In the genomic region with DNA sequence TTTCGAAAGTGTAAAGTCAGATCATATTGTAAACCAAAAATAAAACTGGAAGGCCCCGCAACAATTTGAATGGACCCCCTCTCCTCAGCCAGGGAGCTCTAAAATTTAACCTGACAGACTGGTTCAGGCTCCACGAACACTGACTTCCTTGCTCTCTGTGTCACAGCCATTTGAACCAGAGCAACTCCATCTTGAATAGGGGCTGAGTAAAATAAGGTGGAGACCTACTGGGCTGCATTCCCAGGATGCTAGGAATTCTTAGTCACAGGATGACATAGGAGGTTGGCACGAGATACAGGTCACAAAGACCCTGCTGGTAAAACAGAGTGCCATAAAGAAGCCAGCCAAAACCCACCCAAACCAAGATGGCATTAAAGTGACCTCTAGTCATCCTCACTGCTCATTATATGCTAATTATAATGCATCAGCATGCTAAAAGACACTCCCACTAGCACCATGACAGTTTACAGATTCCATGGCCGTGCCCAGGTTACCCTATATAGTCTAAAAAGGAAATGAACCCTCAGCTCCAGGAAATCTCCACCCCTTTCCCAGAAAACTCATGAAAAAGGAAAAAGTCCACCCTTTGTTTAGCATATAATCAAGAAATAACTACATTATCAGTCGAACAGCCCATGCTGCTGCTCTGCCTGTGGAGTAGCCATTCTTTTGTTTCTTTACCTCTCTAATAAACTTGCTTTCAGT, we compare ENCODE assay signal across 1 cellular context.
TF ChIP-seq lines count a peak whose summit lies in the region.

No MANE protein-coding gene starts in this region.

TF ChIP-seq in GM23338, 12 proteins besides CTCF, POLR2A, EP300 and RAD21 (continued from another document):
- TF ChIP-seq, protein P1, sequence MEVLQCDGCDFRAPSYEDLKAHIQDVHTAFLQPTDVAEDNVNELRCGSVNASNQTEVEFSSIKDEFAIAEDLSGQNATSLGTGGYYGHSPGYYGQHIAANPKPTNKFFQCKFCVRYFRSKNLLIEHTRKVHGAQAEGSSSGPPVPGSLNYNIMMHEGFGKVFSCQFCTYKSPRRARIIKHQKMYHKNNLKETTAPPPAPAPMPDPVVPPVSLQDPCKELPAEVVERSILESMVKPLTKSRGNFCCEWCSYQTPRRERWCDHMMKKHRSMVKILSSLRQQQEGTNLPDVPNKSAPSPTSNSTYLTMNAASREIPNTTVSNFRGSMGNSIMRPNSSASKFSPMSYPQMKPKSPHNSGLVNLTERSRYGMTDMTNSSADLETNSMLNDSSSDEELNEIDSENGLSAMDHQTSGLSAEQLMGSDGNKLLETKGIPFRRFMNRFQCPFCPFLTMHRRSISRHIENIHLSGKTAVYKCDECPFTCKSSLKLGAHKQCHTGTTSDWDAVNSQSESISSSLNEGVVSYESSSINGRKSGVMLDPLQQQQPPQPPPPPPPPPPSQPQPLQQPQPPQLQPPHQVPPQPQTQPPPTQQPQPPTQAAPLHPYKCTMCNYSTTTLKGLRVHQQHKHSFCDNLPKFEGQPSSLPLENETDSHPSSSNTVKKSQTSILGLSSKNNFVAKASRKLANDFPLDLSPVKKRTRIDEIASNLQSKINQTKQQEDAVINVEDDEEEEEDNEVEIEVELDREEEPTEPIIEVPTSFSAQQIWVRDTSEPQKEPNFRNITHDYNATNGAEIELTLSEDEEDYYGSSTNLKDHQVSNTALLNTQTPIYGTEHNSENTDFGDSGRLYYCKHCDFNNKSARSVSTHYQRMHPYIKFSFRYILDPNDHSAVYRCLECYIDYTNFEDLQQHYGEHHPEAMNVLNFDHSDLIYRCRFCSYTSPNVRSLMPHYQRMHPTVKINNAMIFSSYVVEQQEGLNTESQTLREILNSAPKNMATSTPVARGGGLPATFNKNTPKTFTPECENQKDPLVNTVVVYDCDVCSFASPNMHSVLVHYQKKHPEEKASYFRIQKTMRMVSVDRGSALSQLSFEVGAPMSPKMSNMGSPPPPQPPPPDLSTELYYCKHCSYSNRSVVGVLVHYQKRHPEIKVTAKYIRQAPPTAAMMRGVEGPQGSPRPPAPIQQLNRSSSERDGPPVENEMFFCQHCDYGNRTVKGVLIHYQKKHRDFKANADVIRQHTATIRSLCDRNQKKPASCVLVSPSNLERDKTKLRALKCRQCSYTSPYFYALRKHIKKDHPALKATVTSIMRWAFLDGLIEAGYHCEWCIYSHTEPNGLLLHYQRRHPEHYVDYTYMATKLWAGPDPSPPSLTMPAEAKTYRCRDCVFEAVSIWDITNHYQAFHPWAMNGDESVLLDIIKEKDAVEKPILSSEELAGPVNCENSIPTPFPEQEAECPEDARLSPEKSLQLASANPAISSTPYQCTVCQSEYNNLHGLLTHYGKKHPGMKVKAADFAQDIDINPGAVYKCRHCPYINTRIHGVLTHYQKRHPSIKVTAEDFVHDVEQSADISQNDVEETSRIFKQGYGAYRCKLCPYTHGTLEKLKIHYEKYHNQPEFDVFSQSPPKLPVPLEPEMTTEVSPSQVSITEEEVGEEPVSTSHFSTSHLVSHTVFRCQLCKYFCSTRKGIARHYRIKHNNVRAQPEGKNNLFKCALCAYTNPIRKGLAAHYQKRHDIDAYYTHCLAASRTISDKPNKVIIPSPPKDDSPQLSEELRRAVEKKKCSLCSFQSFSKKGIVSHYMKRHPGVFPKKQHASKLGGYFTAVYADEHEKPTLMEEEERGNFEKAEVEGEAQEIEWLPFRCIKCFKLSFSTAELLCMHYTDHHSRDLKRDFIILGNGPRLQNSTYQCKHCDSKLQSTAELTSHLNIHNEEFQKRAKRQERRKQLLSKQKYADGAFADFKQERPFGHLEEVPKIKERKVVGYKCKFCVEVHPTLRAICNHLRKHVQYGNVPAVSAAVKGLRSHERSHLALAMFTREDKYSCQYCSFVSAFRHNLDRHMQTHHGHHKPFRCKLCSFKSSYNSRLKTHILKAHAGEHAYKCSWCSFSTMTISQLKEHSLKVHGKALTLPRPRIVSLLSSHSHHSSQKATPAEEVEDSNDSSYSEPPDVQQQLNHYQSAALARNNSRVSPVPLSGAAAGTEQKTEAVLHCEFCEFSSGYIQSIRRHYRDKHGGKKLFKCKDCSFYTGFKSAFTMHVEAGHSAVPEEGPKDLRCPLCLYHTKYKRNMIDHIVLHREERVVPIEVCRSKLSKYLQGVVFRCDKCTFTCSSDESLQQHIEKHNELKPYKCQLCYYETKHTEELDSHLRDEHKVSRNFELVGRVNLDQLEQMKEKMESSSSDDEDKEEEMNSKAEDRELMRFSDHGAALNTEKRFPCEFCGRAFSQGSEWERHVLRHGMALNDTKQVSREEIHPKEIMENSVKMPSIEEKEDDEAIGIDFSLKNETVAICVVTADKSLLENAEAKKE (CRISPR knock-in tag; IDR thresholded peaks at IDR 0.05), result no peak
- TF ChIP-seq, protein P2, sequence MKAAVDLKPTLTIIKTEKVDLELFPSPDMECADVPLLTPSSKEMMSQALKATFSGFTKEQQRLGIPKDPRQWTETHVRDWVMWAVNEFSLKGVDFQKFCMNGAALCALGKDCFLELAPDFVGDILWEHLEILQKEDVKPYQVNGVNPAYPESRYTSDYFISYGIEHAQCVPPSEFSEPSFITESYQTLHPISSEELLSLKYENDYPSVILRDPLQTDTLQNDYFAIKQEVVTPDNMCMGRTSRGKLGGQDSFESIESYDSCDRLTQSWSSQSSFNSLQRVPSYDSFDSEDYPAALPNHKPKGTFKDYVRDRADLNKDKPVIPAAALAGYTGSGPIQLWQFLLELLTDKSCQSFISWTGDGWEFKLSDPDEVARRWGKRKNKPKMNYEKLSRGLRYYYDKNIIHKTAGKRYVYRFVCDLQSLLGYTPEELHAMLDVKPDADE (IDR thresholded peaks at IDR 0.05), result no peak
